ENCODE assay signal across 13 cellular contexts in the genomic region with DNA sequence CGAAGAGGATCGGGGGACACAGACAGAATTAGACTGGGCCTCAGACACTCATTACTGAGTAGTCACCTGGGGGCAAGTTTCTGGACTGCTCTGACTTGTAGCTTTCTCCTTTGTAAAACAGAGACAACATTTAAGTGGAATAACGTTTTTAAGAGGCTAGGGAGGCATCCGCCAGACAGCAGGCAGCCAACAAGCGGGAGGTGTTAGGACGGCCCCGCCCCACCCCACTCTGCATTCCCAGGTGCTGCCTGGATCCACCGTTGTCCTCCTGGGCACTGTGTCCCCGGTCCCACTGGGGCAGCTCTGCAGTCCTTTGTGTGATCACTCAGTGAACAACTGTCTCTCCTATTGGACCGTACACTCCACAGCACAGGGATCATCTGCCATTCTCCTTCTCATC.
"Had no signal": no experiment of that assay in that cellular context is flagged by ENCODE, and none has a peak within 500 bp of the region (broad histone marks: within the 10 kb centered on the region; RNA-seq: fewer than 3 reads in every experiment).

No MANE protein-coding gene starts in this region.

- H3K36me3 ChIP-seq: breast epithelium, neural progenitor cell, ovary, SJCRH30, transverse colon, WERI-Rb-1 had no signal

- H3K4me3 ChIP-seq: breast epithelium, neural progenitor cell, ovary, SJCRH30, transverse colon had no signal

- H3K9me3 Mint-ChIP-seq: neural progenitor cell had no signal

- H3K36me3 Mint-ChIP-seq: neural progenitor cell had no signal

- ATAC-seq: esophagus mucosa had no signal

- H3K4me1 ChIP-seq: breast epithelium, neural progenitor cell, SJCRH30 had no signal

- DNase-seq: activated CD4-positive, alpha-beta T cell treated with anti-CD3 and anti-CD28 coated beads, Interleukin-2, amount 50 U/mL, for 48 hours; aorta; dermis blood vessel endothelial cell; hypothalamus; kidney glomerular epithelial cell; ovary; SJCRH30; stimulated activated CD4-positive, alpha-beta T cell treated with anti-CD3 and anti-CD28 coated beads, Interleukin-12 subunit alpha, Interleukin-12 subunit beta, amount 100 ng/mL, for 4 hours; transverse colon; WERI-Rb-1 had no signal

- H3K9me3 ChIP-seq: breast epithelium, ovary, SJCRH30, transverse colon had no signal

- H3K27ac ChIP-seq: breast epithelium, neural progenitor cell, ovary, SJCRH30, transverse colon, WERI-Rb-1 had no signal

- H3K27me3 ChIP-seq: breast epithelium, neural progenitor cell, ovary, SJCRH30, transverse colon had no signal

- H3K4me3 Mint-ChIP-seq: neural progenitor cell had no signal

- H3K27ac Mint-ChIP-seq: neural progenitor cell had no signal
